Comparison of ENCODE assay signal across 8 cellular contexts in the genomic region with DNA sequence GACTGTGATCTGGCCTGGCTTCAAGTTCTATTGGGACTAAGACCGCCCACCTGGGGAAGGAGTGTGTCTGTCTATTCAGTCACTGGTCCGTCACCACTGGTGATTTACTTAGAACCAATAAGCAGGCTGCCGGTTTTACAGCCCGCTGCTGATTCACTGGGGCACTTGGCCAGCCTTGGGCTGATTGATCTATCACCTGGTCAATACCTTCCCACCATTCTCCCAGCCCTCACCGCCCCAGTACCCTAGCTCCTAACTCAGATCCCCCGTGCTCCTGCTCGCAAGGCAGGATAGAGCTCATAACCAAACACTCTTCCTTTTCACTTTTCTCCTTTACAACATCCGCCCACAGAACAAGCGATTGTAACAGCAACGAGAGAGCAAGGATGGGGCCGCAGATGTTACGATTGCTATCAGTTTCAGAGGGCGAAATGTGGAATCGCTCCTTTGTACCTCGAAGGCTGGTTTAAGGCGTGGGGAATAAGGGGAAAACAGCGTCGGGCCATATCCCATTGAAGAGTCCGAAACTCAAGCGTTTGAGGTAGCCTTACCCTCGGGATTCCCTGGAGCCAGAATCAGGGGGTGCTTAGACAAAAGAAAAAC. TPM values are rescaled to one million over a fixed set of nuclear protein-coding genes. Genes with fewer than 3 reads are reported as not detected.
DNase-seq lines count a peak whose midpoint lies in the region; ATAC-seq and TF ChIP-seq lines count a peak whose summit lies in the region.

No MANE protein-coding gene starts in this region.

- H3K27me3 ChIP-seq in ectodermal cell (ENCODE audit: control insufficient read depth, insufficient read depth, low read length, poor library complexity, severe bottlenecking), result peaks cover 14% of the 10 kb centered on the region

- no peak for TF ChIP-seq CTCF in C4-2B (conservative IDR thresholded peaks at IDR 0.05)

- ATAC-seq in GM19328 (IDR thresholded peaks at IDR 0.05; ENCODE audit: unreplicated experiment) (peak; percentile 84), HG03469 (IDR thresholded peaks at IDR 0.05; ENCODE audit: unreplicated experiment) (peak; percentile 70)

- 0 to 1% methylated on average over 21 of the region's 21 CpGs for WGBS in ectodermal cell, 2 experiments

- peaks cover 8% of the 10 kb centered on the region for H3K4me1 ChIP-seq in ectodermal cell (ENCODE audit: control insufficient read depth, insufficient read depth, low read length)

- H3K4me3 ChIP-seq in ectodermal cell (ENCODE audit: insufficient read depth, low read depth, low read length), result peak overlapping the region; percentile 87

- no peaks in the 10 kb centered on the region for H3K9me3 ChIP-seq in ectodermal cell (ENCODE audit: control insufficient read depth, low read length)

- H3K27ac ChIP-seq in C4-2B, result peak overlapping the region; percentile 91
- peak overlapping the region; percentile 1 for H3K27ac ChIP-seq in ectodermal cell (ENCODE audit: insufficient read depth, low read depth, low read length, poor library complexity, severe bottlenecking)

- DNase-seq in NCI-H526 treated with DMSO at 0.1 percent for 48 hours (lab: John Stamatoyannopoulos, UW) (peak; percentile 67), medulla oblongata (ENCODE audit: extremely low spot score) (peak; percentile 55)
- peak; percentile 73 to 85 for DNase-seq in activated CD4-positive, alpha-beta T cell treated with anti-CD3 and anti-CD28 coated beads, Interleukin-2, amount 50 U/mL, for 48 hours
- DNase-seq in stimulated activated CD8-positive, alpha-beta memory T cell treated with anti-CD3 and anti-CD28 coated beads, Interleukin-15, amount 100 ng/mL, for 1 hour (ENCODE audit: low read depth), result peak; percentile 15

- H3K36me3 ChIP-seq in ectodermal cell (ENCODE audit: control insufficient read depth, insufficient read depth, low read length), result peaks cover 24% of the 10 kb centered on the region

RNA-seq across cellular contexts. Expression of a gene that starts 0.7 kb away (rescaled TPM):
- 67.1 TPM for polyA plus RNA-seq in ectodermal cell (2013, experiment 1 of 4)
- polyA plus RNA-seq in ectodermal cell (2013, experiment 2 of 4), result 55.7 TPM
- polyA plus RNA-seq in ectodermal cell (2013, experiment 3 of 4), result 54.1 TPM
- 60.5 TPM for polyA plus RNA-seq in ectodermal cell (2013, experiment 4 of 4)

RNA-seq across cellular contexts. Expression of a gene that starts 6.8 kb away (rescaled TPM):
- polyA plus RNA-seq in ectodermal cell (2013, experiment 1 of 4), result 0.94 TPM
- polyA plus RNA-seq in ectodermal cell (2013, experiment 2 of 4), result 1.4 TPM
- 0.91 TPM for polyA plus RNA-seq in ectodermal cell (2013, experiment 3 of 4)
- 1.3 TPM for polyA plus RNA-seq in ectodermal cell (2013, experiment 4 of 4)

RNA-seq across cellular contexts. Expression of a gene that starts 20.5 kb away (rescaled TPM):
- 102 TPM for polyA plus RNA-seq in ectodermal cell (2013, experiment 1 of 4)
- 103 TPM for polyA plus RNA-seq in ectodermal cell (2013, experiment 2 of 4)
- polyA plus RNA-seq in ectodermal cell (2013, experiment 3 of 4), result 76.1 TPM
- 85.7 TPM for polyA plus RNA-seq in ectodermal cell (2013, experiment 4 of 4)

Comparison
In these comparisons a context has a peak if more than half of its experiments do, and no peak if none do; other contexts are left out.
1. Peak in every context shown above with its lines: DNase-seq, ATAC-seq, H3K4me3 ChIP-seq and H3K27ac ChIP-seq.
2. DNase-seq: peak in every context shown above with its lines; median percentile 79 in activated CD4-positive, alpha-beta T cell treated with anti-CD3 and anti-CD28 coated beads, Interleukin-2, amount 50 U/mL, for 48 hours; 67 in NCI-H526 treated with DMSO at 0.1 percent for 48 hours; 55 in medulla oblongata; 15 in stimulated activated CD8-positive, alpha-beta memory T cell treated with anti-CD3 and anti-CD28 coated beads, Interleukin-15, amount 100 ng/mL, for 1 hour.